ENCODE assay signal across 22 cellular contexts in genomic region chr11:14852571-14853177, GRCh38. TPM values are rescaled to one million over a fixed set of nuclear protein-coding genes. Genes with fewer than 3 reads are reported as not detected.
DNase-seq lines count a peak whose midpoint lies in the region; ATAC-seq, FAIRE-seq and TF ChIP-seq lines count a peak whose summit lies in the region.
"Had no signal": no experiment of that assay in that cellular context is flagged by ENCODE, and none has a peak within 500 bp of the region (broad histone marks: within the 10 kb centered on the region; RNA-seq: fewer than 3 reads in every experiment).

No MANE protein-coding gene starts in this region.

- H3K27me3 ChIP-seq in astrocyte (ENCODE audit: insufficient read depth, low read length): no peaks in the 10 kb centered on the region
- H3K27me3 ChIP-seq in naive thymus-derived CD4-positive, alpha-beta T cell (ENCODE audit: control insufficient read depth in 2 of 2, insufficient read depth in 2 of 2, low read length in 2 of 2): no peaks in the 10 kb centered on the region
- H3K27me3 ChIP-seq: vagina had no signal

- FAIRE-seq in astrocyte (lab: Jason Lieb, UNC): no peak
- FAIRE-seq: kidney had no signal

- POLR2A ChIA-PET in naive thymus-derived CD4-positive, alpha-beta T cell (lab: Charles Lee): no interaction called here

- intact Hi-C loops in naive thymus-derived CD4-positive, alpha-beta T cell (cut with micrococcal nuclease): no loop called here

- H3K9me3 Mint-ChIP-seq in activated naive CD4-positive, alpha-beta T cell treated with anti-CD3 and anti-CD28 coated beads, Interleukin-2, amount 50 U/mL, for 24 hours: no peaks in the 10 kb centered on the region
- H3K9me3 Mint-ChIP-seq in astrocyte (ENCODE audit: unreplicated experiment): peaks cover 6% of the 10 kb centered on the region
- H3K9me3 Mint-ChIP-seq in naive thymus-derived CD4-positive, alpha-beta T cell: peaks cover 0 to 12% (median 0%) of the 10 kb centered on the region in 11 donors
- H3K9me3 Mint-ChIP-seq: memory B cell, nephron had no signal

- H3K4me3 ChIP-seq in astrocyte (ENCODE audit: insufficient read depth, low read depth, low read length): no peak overlapping the region
- H3K4me3 ChIP-seq in naive thymus-derived CD4-positive, alpha-beta T cell (ENCODE audit: low read length): no peak overlapping the region
- H3K4me3 ChIP-seq: HAP-1, vagina had no signal

- no peak overlapping the region for H3K27ac ChIP-seq in astrocyte (ENCODE audit: low read depth, low read length)
- H3K27ac ChIP-seq in naive thymus-derived CD4-positive, alpha-beta T cell (ENCODE audit: low read depth, low read length): no peak overlapping the region
- H3K27ac ChIP-seq: KMS-11, vagina had no signal

- no peaks in the 10 kb centered on the region for H3K79me2 ChIP-seq in astrocyte (ENCODE audit: insufficient read depth, low read length)

- H3K27ac Mint-ChIP-seq in activated naive CD4-positive, alpha-beta T cell treated with anti-CD3 and anti-CD28 coated beads, Interleukin-2, amount 50 U/mL, for 24 hours: peak overlapping the region; percentile 59
- peak overlapping the region; percentile 28 for H3K27ac Mint-ChIP-seq in astrocyte (ENCODE audit: unreplicated experiment)
- H3K27ac Mint-ChIP-seq in naive thymus-derived CD4-positive, alpha-beta T cell: peak overlapping the region in 5 of 9 donors; percentile 19 to 75 (median 60)
- H3K27ac Mint-ChIP-seq: memory B cell, nephron had no signal

- DNase-seq in activated naive CD4-positive, alpha-beta T cell (lab: John Stamatoyannopoulos, UW): no peak
- peak; percentile 5 for DNase-seq in NAMALWA (ENCODE audit: low spot score)
- no peak for DNase-seq in astrocyte (ENCODE audit: low read depth)
- DNase-seq in naive thymus-derived CD4-positive, alpha-beta T cell: no peak
- DNase-seq in CD1c-positive myeloid dendritic cell (ENCODE audit: extremely low spot score): no peak
- no peak for DNase-seq in T-helper 2 cell
- DNase-seq: activated CD4-positive, alpha-beta T cell treated with anti-CD3 and anti-CD28 coated beads for 48 hours; hypothalamus; kidney; NCI-H1048; NCI-H2081 treated with DMSO at 0.1 percent for 48 hours; NCI-H748 treated with DMSO at 0.1 percent for 48 hours; PC-3; stimulated activated CD4-positive, alpha-beta T cell treated with anti-CD3 and anti-CD28 coated beads, Interleukin-4, amount 100 ng/mL, for 24 hours; substantia nigra had no signal

- H3K4me2 ChIP-seq in astrocyte (ENCODE audit: low read length): no peak overlapping the region
- H3K4me2 ChIP-seq: KMS-11 had no signal

- no peaks in the 10 kb centered on the region for H4K20me1 ChIP-seq in astrocyte (ENCODE audit: insufficient read depth, low read length)

- no peak for TF ChIP-seq CTCF in astrocyte (IDR thresholded peaks at IDR 0.05; ENCODE audit: insufficient read depth, low read depth, low read length)

- no peak overlapping the region for H2AFZ ChIP-seq in astrocyte (ENCODE audit: low read depth, low read length)

- H3K4me1 Mint-ChIP-seq in activated naive CD4-positive, alpha-beta T cell treated with anti-CD3 and anti-CD28 coated beads, Interleukin-2, amount 50 U/mL, for 24 hours: peaks cover 43% of the 10 kb centered on the region
- no peaks in the 10 kb centered on the region for H3K4me1 Mint-ChIP-seq in astrocyte (ENCODE audit: low read depth, unreplicated experiment)
- H3K4me1 Mint-ChIP-seq in naive thymus-derived CD4-positive, alpha-beta T cell: peaks cover 12 to 37% (median 28%) of the 10 kb centered on the region in 7 donors
- H3K4me1 Mint-ChIP-seq: memory B cell, nephron had no signal

- peaks cover 38% of the 10 kb centered on the region for H3K36me3 Mint-ChIP-seq in activated naive CD4-positive, alpha-beta T cell treated with anti-CD3 and anti-CD28 coated beads, Interleukin-2, amount 50 U/mL, for 24 hours
- H3K36me3 Mint-ChIP-seq in astrocyte (ENCODE audit: low read depth, unreplicated experiment): no peaks in the 10 kb centered on the region
- H3K36me3 Mint-ChIP-seq in naive thymus-derived CD4-positive, alpha-beta T cell: peaks cover 0 to 77% (median 39%) of the 10 kb centered on the region in 5 donors

- no peaks in the 10 kb centered on the region for H3K27me3 Mint-ChIP-seq in activated naive CD4-positive, alpha-beta T cell treated with anti-CD3 and anti-CD28 coated beads, Interleukin-2, amount 50 U/mL, for 24 hours
- no peaks in the 10 kb centered on the region for H3K27me3 Mint-ChIP-seq in astrocyte (ENCODE audit: low read depth, unreplicated experiment)
- H3K27me3 Mint-ChIP-seq in naive thymus-derived CD4-positive, alpha-beta T cell: no peaks in the 10 kb centered on the region
- H3K27me3 Mint-ChIP-seq: memory B cell had no signal

- ATAC-seq in naive thymus-derived CD4-positive, alpha-beta T cell: no peak
- ATAC-seq in GM21360 (IDR thresholded peaks at IDR 0.05; ENCODE audit: unreplicated experiment): no peak
- ATAC-seq: PC-3 had no signal

- no peaks in the 10 kb centered on the region for H3K36me3 ChIP-seq in astrocyte (ENCODE audit: insufficient read depth, low read length)
- H3K36me3 ChIP-seq in naive thymus-derived CD4-positive, alpha-beta T cell (ENCODE audit: control insufficient read depth in 2 of 3, insufficient read depth in 3 of 3, low read length in 3 of 3): peaks cover 0 to 3% (median 3%) of the 10 kb centered on the region in 3 experiments
- H3K36me3 ChIP-seq: HAP-1, vagina had no signal

- H3K4me1 ChIP-seq in astrocyte (ENCODE audit: insufficient read depth, low read length): no peaks in the 10 kb centered on the region
- no peaks in the 10 kb centered on the region for H3K4me1 ChIP-seq in naive thymus-derived CD4-positive, alpha-beta T cell (ENCODE audit: control insufficient read depth in 2 of 2, insufficient read depth in 2 of 2, low read length in 2 of 2)
- H3K4me1 ChIP-seq: HAP-1, vagina had no signal

- no peak overlapping the region for H3K9ac ChIP-seq in astrocyte (ENCODE audit: low read length)
- H3K9ac ChIP-seq: KMS-11 had no signal

- H3K4me3 Mint-ChIP-seq in activated naive CD4-positive, alpha-beta T cell treated with anti-CD3 and anti-CD28 coated beads, Interleukin-2, amount 50 U/mL, for 24 hours: no peak overlapping the region
- no peak overlapping the region for H3K4me3 Mint-ChIP-seq in astrocyte (ENCODE audit: unreplicated experiment)
- no peak overlapping the region for H3K4me3 Mint-ChIP-seq in naive thymus-derived CD4-positive, alpha-beta T cell
- H3K4me3 Mint-ChIP-seq: memory B cell, nephron had no signal

- CTCF ChIA-PET in naive thymus-derived CD4-positive, alpha-beta T cell (lab: Charles Lee): interaction anchor here (0.6 to 1.1 kb wide), 2 partner anchors 55 to 169 kb away, joined by 3 to 4 read pairs; no protein-coding TSS in a partner anchor

- no peaks in the 10 kb centered on the region for H3K9me3 ChIP-seq in astrocyte (ENCODE audit: insufficient read depth, low read depth, low read length)
- H3K9me3 ChIP-seq in naive thymus-derived CD4-positive, alpha-beta T cell (ENCODE audit: control insufficient read depth in 2 of 3, low read length in 3 of 3): no peaks in the 10 kb centered on the region
- H3K9me3 ChIP-seq: HAP-1, vagina had no signal

RNA-seq across cellular contexts. Expression of gene CYP2R1, which starts 39.4 kb away (rescaled TPM):
- 9.9 and 11.1 TPM in 2 replicates for total RNA-seq in astrocyte
- total RNA-seq in naive thymus-derived CD4-positive, alpha-beta T cell: 10 to 100 TPM; 13.3 to 18.6 (median 14.7) TPM
- polyA plus RNA-seq in naive thymus-derived CD4-positive, alpha-beta T cell: 10 to 100 TPM; 18.2 to 19.1 TPM
